Comparison of ENCODE assay signal across 1 cellular context in the genomic region with DNA sequence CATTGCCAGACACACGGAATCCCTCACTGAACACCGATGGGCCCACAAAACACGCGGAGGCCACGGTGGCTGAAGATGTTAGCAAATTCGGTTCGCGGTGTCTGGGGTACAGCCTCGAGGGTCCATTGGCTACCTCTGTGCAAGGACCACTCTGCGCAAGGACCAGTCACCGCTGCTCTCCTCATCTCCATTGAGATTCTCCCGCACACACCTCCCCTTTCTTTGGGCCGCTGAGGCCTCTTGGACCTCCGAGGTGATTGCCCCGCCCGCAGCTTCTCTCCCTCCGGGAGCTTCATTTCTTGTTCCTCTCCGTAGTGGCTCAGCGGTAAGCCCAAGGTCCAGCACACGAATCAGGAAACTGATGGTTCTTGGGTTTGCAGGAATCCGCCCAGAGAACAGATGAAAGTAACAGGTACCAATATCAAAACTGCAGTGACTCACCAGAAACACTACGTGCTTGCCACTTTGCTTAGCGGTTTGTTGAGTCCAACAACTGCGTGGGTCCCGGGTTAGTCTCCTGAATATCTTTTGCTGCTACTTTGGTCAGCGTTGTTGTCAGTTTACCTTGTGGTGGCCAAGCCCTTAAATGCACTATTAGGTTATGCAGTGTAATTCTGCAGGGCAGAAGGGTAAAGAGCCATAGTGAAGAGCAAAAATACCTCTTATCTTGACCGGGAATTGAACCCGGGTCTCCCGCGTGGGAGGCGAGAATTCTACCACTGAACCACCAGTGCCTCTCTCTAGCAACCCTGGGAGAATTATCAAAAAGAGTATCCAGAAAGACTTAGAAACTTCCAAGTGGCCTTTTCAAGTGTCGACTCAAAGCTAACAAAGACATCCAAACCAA.
A peak's percentile ranks its signal among the peaks of the same experiment; 100 is the strongest.
TF ChIP-seq lines count a peak whose summit lies in the region.

No MANE protein-coding gene starts in this region.

TF ChIP-seq in HepG2, 621 proteins besides CTCF, POLR2A, EP300 and RAD21:
- peak; percentile 65 for TF ChIP-seq RARA (CRISPR knock-in tag; IDR thresholded peaks at IDR 0.05)
- TF ChIP-seq FOXK1 (CRISPR knock-in tag; IDR thresholded peaks at IDR 0.05; ENCODE audit: borderline replicate concordance, low read depth), result peak; percentile 31; the same call in 1 of the 2 replicates
- TF ChIP-seq ZGPAT (CRISPR knock-in tag; IDR thresholded peaks at IDR 0.05), result peak; percentile 52; the same call in 1 of the 2 replicates
- TF ChIP-seq, protein P1, sequence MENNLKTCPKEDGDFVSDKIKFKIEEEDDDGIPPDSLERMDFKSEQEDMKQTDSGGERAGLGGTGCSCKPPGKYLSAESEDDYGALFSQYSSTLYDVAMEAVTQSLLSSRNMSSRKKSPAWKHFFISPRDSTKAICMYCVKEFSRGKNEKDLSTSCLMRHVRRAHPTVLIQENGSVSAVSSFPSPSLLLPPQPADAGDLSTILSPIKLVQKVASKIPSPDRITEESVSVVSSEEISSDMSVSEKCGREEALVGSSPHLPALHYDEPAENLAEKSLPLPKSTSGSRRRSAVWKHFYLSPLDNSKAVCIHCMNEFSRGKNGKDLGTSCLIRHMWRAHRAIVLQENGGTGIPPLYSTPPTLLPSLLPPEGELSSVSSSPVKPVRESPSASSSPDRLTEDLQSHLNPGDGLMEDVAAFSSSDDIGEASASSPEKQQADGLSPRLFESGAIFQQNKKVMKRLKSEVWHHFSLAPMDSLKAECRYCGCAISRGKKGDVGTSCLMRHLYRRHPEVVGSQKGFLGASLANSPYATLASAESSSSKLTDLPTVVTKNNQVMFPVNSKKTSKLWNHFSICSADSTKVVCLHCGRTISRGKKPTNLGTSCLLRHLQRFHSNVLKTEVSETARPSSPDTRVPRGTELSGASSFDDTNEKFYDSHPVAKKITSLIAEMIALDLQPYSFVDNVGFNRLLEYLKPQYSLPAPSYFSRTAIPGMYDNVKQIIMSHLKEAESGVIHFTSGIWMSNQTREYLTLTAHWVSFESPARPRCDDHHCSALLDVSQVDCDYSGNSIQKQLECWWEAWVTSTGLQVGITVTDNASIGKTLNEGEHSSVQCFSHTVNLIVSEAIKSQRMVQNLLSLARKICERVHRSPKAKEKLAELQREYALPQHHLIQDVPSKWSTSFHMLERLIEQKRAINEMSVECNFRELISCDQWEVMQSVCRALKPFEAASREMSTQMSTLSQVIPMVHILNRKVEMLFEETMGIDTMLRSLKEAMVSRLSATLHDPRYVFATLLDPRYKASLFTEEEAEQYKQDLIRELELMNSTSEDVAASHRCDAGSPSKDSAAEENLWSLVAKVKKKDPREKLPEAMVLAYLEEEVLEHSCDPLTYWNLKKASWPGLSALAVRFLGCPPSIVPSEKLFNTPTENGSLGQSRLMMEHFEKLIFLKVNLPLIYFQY (CRISPR knock-in tag; IDR thresholded peaks at IDR 0.05; ENCODE audit: borderline replicate concordance), result peak; percentile 32; the same call in 1 of the 2 replicates
- 0 out of 2 replicates have a peak, but pooled peaks have one; percentile 21 for TF ChIP-seq MED1 (CRISPR knock-in tag; IDR thresholded peaks at IDR 0.05)
- TF ChIP-seq RBM22 (optimal IDR thresholded peaks at IDR 0.05; ENCODE audit: low read length), result peak; percentile 19
- TF ChIP-seq ZSCAN25 (CRISPR knock-in tag; IDR thresholded peaks at IDR 0.05), result 0 out of 2 replicates have a peak, but pooled peaks have one; percentile 34
- peak; percentile 48; the same call in 1 of the 2 replicates for TF ChIP-seq ZNF331 (CRISPR knock-in tag; IDR thresholded peaks at IDR 0.05)
- TF ChIP-seq, protein P2, sequence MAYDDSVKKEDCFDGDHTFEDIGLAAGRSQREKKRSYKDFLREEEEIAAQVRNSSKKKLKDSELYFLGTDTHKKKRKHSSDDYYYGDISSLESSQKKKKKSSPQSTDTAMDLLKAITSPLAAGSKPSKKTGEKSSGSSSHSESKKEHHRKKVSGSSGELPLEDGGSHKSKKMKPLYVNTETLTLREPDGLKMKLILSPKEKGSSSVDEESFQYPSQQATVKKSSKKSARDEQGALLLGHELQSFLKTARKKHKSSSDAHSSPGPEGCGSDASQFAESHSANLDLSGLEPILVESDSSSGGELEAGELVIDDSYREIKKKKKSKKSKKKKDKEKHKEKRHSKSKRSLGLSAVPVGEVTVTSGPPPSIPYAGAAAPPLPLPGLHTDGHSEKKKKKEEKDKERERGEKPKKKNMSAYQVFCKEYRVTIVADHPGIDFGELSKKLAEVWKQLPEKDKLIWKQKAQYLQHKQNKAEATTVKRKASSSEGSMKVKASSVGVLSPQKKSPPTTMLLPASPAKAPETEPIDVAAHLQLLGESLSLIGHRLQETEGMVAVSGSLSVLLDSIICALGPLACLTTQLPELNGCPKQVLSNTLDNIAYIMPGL (CRISPR knock-in tag; IDR thresholded peaks at IDR 0.05; ENCODE audit: borderline replicate concordance in 1 of 2, low read depth in 1 of 2), result peak; percentile 77 to 84; a peak in 3 of 4 replicates
- TF ChIP-seq HOXA5 (CRISPR knock-in tag; IDR thresholded peaks at IDR 0.05), result peak; percentile 67; the same call in 1 of the 2 replicates
- TF ChIP-seq BCL6 (CRISPR knock-in tag; IDR thresholded peaks at IDR 0.05), result peak; percentile 74
- TF ChIP-seq MAF1 (CRISPR knock-in tag; IDR thresholded peaks at IDR 0.05; ENCODE audit: borderline replicate concordance), result peak; percentile 87; the same call in 1 of the 2 replicates
- TF ChIP-seq HOXA3 (CRISPR knock-in tag; IDR thresholded peaks at IDR 0.05), result 0 out of 2 replicates have a peak, but pooled peaks have one; percentile 30
- TF ChIP-seq, protein P3, sequence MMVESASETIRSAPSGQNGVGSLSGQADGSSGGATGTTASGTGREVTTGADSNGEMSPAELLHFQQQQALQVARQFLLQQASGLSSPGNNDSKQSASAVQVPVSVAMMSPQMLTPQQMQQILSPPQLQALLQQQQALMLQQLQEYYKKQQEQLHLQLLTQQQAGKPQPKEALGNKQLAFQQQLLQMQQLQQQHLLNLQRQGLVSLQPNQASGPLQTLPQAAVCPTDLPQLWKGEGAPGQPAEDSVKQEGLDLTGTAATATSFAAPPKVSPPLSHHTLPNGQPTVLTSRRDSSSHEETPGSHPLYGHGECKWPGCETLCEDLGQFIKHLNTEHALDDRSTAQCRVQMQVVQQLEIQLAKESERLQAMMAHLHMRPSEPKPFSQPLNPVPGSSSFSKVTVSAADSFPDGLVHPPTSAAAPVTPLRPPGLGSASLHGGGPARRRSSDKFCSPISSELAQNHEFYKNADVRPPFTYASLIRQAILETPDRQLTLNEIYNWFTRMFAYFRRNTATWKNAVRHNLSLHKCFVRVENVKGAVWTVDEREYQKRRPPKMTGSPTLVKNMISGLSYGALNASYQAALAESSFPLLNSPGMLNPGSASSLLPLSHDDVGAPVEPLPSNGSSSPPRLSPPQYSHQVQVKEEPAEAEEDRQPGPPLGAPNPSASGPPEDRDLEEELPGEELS (CRISPR knock-in tag; IDR thresholded peaks at IDR 0.05), result peak; percentile 35
- TF ChIP-seq, protein P4, sequence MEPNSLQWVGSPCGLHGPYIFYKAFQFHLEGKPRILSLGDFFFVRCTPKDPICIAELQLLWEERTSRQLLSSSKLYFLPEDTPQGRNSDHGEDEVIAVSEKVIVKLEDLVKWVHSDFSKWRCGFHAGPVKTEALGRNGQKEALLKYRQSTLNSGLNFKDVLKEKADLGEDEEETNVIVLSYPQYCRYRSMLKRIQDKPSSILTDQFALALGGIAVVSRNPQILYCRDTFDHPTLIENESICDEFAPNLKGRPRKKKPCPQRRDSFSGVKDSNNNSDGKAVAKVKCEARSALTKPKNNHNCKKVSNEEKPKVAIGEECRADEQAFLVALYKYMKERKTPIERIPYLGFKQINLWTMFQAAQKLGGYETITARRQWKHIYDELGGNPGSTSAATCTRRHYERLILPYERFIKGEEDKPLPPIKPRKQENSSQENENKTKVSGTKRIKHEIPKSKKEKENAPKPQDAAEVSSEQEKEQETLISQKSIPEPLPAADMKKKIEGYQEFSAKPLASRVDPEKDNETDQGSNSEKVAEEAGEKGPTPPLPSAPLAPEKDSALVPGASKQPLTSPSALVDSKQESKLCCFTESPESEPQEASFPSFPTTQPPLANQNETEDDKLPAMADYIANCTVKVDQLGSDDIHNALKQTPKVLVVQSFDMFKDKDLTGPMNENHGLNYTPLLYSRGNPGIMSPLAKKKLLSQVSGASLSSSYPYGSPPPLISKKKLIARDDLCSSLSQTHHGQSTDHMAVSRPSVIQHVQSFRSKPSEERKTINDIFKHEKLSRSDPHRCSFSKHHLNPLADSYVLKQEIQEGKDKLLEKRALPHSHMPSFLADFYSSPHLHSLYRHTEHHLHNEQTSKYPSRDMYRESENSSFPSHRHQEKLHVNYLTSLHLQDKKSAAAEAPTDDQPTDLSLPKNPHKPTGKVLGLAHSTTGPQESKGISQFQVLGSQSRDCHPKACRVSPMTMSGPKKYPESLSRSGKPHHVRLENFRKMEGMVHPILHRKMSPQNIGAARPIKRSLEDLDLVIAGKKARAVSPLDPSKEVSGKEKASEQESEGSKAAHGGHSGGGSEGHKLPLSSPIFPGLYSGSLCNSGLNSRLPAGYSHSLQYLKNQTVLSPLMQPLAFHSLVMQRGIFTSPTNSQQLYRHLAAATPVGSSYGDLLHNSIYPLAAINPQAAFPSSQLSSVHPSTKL (CRISPR knock-in tag; IDR thresholded peaks at IDR 0.05), result peak; percentile 64
- TF ChIP-seq, protein P5, sequence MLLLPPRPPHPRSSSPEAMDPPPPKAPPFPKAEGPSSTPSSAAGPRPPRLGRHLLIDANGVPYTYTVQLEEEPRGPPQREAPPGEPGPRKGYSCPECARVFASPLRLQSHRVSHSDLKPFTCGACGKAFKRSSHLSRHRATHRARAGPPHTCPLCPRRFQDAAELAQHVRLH (CRISPR knock-in tag; IDR thresholded peaks at IDR 0.05; ENCODE audit: borderline replicate concordance, low read depth), result 0 out of 2 replicates have a peak, but pooled peaks have one; percentile 25
- peak; percentile 51; the same call in 1 of the 2 replicates for TF ChIP-seq RXRB (CRISPR knock-in tag; IDR thresholded peaks at IDR 0.05; ENCODE audit: borderline replicate concordance)
- TF ChIP-seq, protein P6, sequence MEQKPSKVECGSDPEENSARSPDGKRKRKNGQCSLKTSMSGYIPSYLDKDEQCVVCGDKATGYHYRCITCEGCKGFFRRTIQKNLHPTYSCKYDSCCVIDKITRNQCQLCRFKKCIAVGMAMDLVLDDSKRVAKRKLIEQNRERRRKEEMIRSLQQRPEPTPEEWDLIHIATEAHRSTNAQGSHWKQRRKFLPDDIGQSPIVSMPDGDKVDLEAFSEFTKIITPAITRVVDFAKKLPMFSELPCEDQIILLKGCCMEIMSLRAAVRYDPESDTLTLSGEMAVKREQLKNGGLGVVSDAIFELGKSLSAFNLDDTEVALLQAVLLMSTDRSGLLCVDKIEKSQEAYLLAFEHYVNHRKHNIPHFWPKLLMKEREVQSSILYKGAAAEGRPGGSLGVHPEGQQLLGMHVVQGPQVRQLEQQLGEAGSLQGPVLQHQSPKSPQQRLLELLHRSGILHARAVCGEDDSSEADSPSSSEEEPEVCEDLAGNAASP (CRISPR knock-in tag; IDR thresholded peaks at IDR 0.05; ENCODE audit: borderline replicate concordance), result peak; percentile 30; the same call in 1 of the 2 replicates
- peak; percentile 97 for TF ChIP-seq ZNF24 (IDR thresholded peaks at IDR 0.05)
- peak; percentile 41; the same call in 1 of the 2 replicates for TF ChIP-seq KAT8 (CRISPR knock-in tag; IDR thresholded peaks at IDR 0.05)
- peak; percentile 30; the same call in 1 of the 2 replicates for TF ChIP-seq SMAD3 (CRISPR knock-in tag; IDR thresholded peaks at IDR 0.05)
- peak; percentile 52; the same call in 1 of the 2 replicates for TF ChIP-seq GATAD2A (CRISPR knock-in tag; IDR thresholded peaks at IDR 0.05)
- TF ChIP-seq ZMYM4 (CRISPR knock-in tag; IDR thresholded peaks at IDR 0.05), result 0 out of 2 replicates have a peak, but pooled peaks have one; percentile 24
